Comparison of ENCODE assay signal across 1 cellular context in genomic region chr10:42836771-42837468, GRCh38.
A peak's percentile ranks its signal among the peaks of the same experiment; 100 is the strongest.
TF ChIP-seq lines count a peak whose summit lies in the region.

No MANE protein-coding gene starts in this region.

TF ChIP-seq in HEK293, 187 proteins besides CTCF, POLR2A, EP300 and RAD21 (continued from another document):
- TF ChIP-seq ZBTB26 (tag by site-specific recombination; optimal IDR thresholded peaks at IDR 0.05) (peak; percentile 81), HOXA7 (CRISPR knock-in tag; IDR thresholded peaks at IDR 0.05; ENCODE audit: borderline replicate concordance) (no peak), ZBTB8A (tag by site-specific recombination; IDR thresholded peaks at IDR 0.05) (peak; percentile 61), ZNF677 (tag by site-specific recombination; IDR thresholded peaks at IDR 0.05) (no peak), ZNF433 (tag by site-specific recombination; IDR thresholded peaks at IDR 0.05; ENCODE audit: low read depth) (no peak), ZNF423 (tag by site-specific recombination; IDR thresholded peaks at IDR 0.05) (peak; percentile 94), ZBTB44 (tag by site-specific recombination; IDR thresholded peaks at IDR 0.05) (peak; percentile 73; the same call in 1 of the 2 replicates), ZNF2 (tag by site-specific recombination; IDR thresholded peaks at IDR 0.05) (0 out of 2 replicates have a peak, but pooled peaks have one; percentile 25)
- TF ChIP-seq, protein P1, sequence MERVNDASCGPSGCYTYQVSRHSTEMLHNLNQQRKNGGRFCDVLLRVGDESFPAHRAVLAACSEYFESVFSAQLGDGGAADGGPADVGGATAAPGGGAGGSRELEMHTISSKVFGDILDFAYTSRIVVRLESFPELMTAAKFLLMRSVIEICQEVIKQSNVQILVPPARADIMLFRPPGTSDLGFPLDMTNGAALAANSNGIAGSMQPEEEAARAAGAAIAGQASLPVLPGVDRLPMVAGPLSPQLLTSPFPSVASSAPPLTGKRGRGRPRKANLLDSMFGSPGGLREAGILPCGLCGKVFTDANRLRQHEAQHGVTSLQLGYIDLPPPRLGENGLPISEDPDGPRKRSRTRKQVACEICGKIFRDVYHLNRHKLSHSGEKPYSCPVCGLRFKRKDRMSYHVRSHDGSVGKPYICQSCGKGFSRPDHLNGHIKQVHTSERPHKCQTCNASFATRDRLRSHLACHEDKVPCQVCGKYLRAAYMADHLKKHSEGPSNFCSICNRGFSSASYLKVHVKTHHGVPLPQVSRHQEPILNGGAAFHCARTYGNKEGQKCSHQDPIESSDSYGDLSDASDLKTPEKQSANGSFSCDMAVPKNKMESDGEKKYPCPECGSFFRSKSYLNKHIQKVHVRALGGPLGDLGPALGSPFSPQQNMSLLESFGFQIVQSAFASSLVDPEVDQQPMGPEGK (tag by site-specific recombination; IDR thresholded peaks at IDR 0.05) = peak; percentile 81
